Comparison of ENCODE assay signal across 8 cellular contexts in genomic region chr15:40843885-40844542, GRCh38. TPM values are rescaled to one million over a fixed set of nuclear protein-coding genes. Genes with fewer than 3 reads are reported as not detected.
A peak's percentile ranks its signal among the peaks of the same experiment; 100 is the strongest.
DNase-seq lines count a peak whose midpoint lies in the region; ATAC-seq, FAIRE-seq and TF ChIP-seq lines count a peak whose summit lies in the region.

SPINT1 (plus strand) TSS chr15:40844048; CDS start chr15:40844555, 507 bp downstream.

- TF ChIP-seq CTCF in astrocyte (IDR thresholded peaks at IDR 0.05; ENCODE audit: insufficient read depth, low read depth, low read length) = no peak

- peaks cover 2% of the 10 kb centered on the region for H3K36me3 Mint-ChIP-seq in astrocyte (ENCODE audit: low read depth, unreplicated experiment)

- no peaks in the 10 kb centered on the region for H3K79me2 ChIP-seq in astrocyte (ENCODE audit: insufficient read depth, low read length)

- H3K4me1 Mint-ChIP-seq in astrocyte (ENCODE audit: low read depth, unreplicated experiment) = peaks cover 32% of the 10 kb centered on the region

- H2AFZ ChIP-seq in astrocyte (ENCODE audit: low read depth, low read length) = peak within 1 kb of the TSS; percentile 84

- H3K9ac ChIP-seq in astrocyte (ENCODE audit: low read length) = no peak within 1 kb of the TSS

- H3K27me3 Mint-ChIP-seq in astrocyte (ENCODE audit: low read depth, unreplicated experiment) = peaks cover 13% of the 10 kb centered on the region

- DNase-seq in GM12891 (ENCODE audit: insufficient read length, low spot score) (peak; percentile 43), RPMI8226 (peak; percentile 50), astrocyte (ENCODE audit: low read depth) (no peak), kidney tubule cell (ENCODE audit: low spot score) (peak; percentile 79), globus pallidus (ENCODE audit: low spot score) (no peak), OCI-M1 (lab: John Stamatoyannopoulos, UW) (no peak)
- peak; percentile 80 to 85 for DNase-seq in stimulated activated CD4-positive, alpha-beta T cell treated with anti-CD3 and anti-CD28 coated beads, Interleukin-4, amount 100 ng/mL, for 4 hours

- H3K27me3 ChIP-seq in astrocyte (ENCODE audit: insufficient read depth, low read length) = peaks cover 11% of the 10 kb centered on the region

- H3K4me3 ChIP-seq in astrocyte (ENCODE audit: insufficient read depth, low read depth, low read length) = peak within 1 kb of the TSS; percentile 48

- H3K9me3 Mint-ChIP-seq in astrocyte (ENCODE audit: unreplicated experiment) = no peaks in the 10 kb centered on the region

- peak within 1 kb of the TSS; percentile 75 for H3K27ac Mint-ChIP-seq in astrocyte (ENCODE audit: unreplicated experiment)

- no peak for ATAC-seq in HG03565 (IDR thresholded peaks at IDR 0.05; ENCODE audit: unreplicated experiment)

- H3K4me1 ChIP-seq in astrocyte (ENCODE audit: insufficient read depth, low read length) = peaks cover 13% of the 10 kb centered on the region

- H3K9me3 ChIP-seq in astrocyte (ENCODE audit: insufficient read depth, low read depth, low read length) = no peaks in the 10 kb centered on the region

- no peak for FAIRE-seq in GM12891 (lab: Jason Lieb, UNC)
- no peak for FAIRE-seq in astrocyte (lab: Jason Lieb, UNC)

- H3K4me3 Mint-ChIP-seq in astrocyte (ENCODE audit: unreplicated experiment) = peak within 1 kb of the TSS; percentile 82

- TF ChIP-seq POLR2A in GM12891 (IDR thresholded peaks at IDR 0.05; ENCODE audit: low read depth, low read length) = no peak

- peak within 1 kb of the TSS; percentile 80 for H3K4me2 ChIP-seq in astrocyte (ENCODE audit: low read length)

- H3K27ac ChIP-seq in astrocyte (ENCODE audit: low read depth, low read length) = no peak within 1 kb of the TSS

- H4K20me1 ChIP-seq in astrocyte (ENCODE audit: insufficient read depth, low read length) = no peaks in the 10 kb centered on the region

- no peaks in the 10 kb centered on the region for H3K36me3 ChIP-seq in astrocyte (ENCODE audit: insufficient read depth, low read length)

TF ChIP-seq in GM12891, 5 proteins besides CTCF, POLR2A, EP300 and RAD21:
- TF ChIP-seq SPI1 (IDR thresholded peaks at IDR 0.05; ENCODE audit: low read depth, low read length) (peak; percentile 63), POU2F2 (IDR thresholded peaks at IDR 0.05; ENCODE audit: low read depth, low read length) (no peak)

RNA-seq across cellular contexts. Expression of gene SPINT1, which starts in this region (rescaled TPM):
- 11.6 TPM for polyA plus RNA-seq in GM12891 (2012; ENCODE audit: low read depth, missing spikeins)
- total RNA-seq in astrocyte = 30.1 and 40.3 TPM in 2 replicates

Comparison
In these comparisons a context has a peak if more than half of its experiments do, and no peak if none do; other contexts are left out.
1. DNase-seq: peak in GM12891 (single experiment), RPMI8226 (single experiment), kidney tubule cell (single experiment) and stimulated activated CD4-positive, alpha-beta T cell treated with anti-CD3 and anti-CD28 coated beads, Interleukin-4, amount 100 ng/mL, for 4 hours (2 of 2); none in astrocyte (single experiment), globus pallidus (single experiment) and OCI-M1 (single experiment).